In genomic region chrX:119189115-119189514, GRCh38 we compare ENCODE assay signal across 17 cellular contexts. TPM values are rescaled to one million over a fixed set of nuclear protein-coding genes. Genes with fewer than 3 reads are reported as not detected.
DNase-seq lines count a peak whose midpoint lies in the region; ATAC-seq and TF ChIP-seq lines count a peak whose summit lies in the region.
"Had no signal": no experiment of that assay in that cellular context is flagged by ENCODE, and none has a peak within 500 bp of the region (broad histone marks: within the 10 kb centered on the region; RNA-seq: fewer than 3 reads in every experiment).

No MANE protein-coding gene starts in this region.

- H3K9me2 ChIP-seq in SK-N-SH, result no peaks in the 10 kb centered on the region

- ATAC-seq in SK-N-SH treated with all-trans-retinoic acid at 6 μM for 48 hours (no peak; the same call in 2 of the 3 replicates), HG03135 (IDR thresholded peaks at IDR 0.05; ENCODE audit: unreplicated experiment) (no peak)

- no peaks in the 10 kb centered on the region for H3K4me1 ChIP-seq in SK-N-SH (ENCODE audit: control insufficient read depth in 1 of 2, insufficient read depth in 2 of 2, low read depth in 1 of 2, low read length in 1 of 2)
- H3K4me1 ChIP-seq in mesendoderm (ENCODE audit: control insufficient read depth, low read depth, low read length), result no peaks in the 10 kb centered on the region
- H3K4me1 ChIP-seq: SJSA1 had no signal

- peaks cover 6% of the 10 kb centered on the region for H3K27me3 Mint-ChIP-seq in brain
- H3K27me3 Mint-ChIP-seq in type B pancreatic cell, result no peaks in the 10 kb centered on the region

- no peak overlapping the region for H3K9ac ChIP-seq in SK-N-SH
- no peak overlapping the region for H3K9ac ChIP-seq in mesendoderm (ENCODE audit: low read length)

- POLR2A ChIA-PET in SK-N-SH (lab: Yijun Ruan, JAX), result no interaction called here

- H3K4me1 Mint-ChIP-seq in brain (peaks cover 7% of the 10 kb centered on the region), type B pancreatic cell (ENCODE audit: unreplicated experiment) (no peaks in the 10 kb centered on the region)

- H3K4me3 Mint-ChIP-seq in brain (no peak overlapping the region), type B pancreatic cell (no peak overlapping the region)

- H4K20me1 ChIP-seq in SK-N-SH (ENCODE audit: insufficient read depth), result no peaks in the 10 kb centered on the region

- H2BK5ac ChIP-seq in mesendoderm (ENCODE audit: low read length), result no peak overlapping the region

- H3K36me3 ChIP-seq in SK-N-SH (replicated peaks in 1 of 2; ENCODE audit: control insufficient read depth in 1 of 2, insufficient read depth in 2 of 2, low read length in 1 of 2) (no peaks in the 10 kb centered on the region), mesendoderm (ENCODE audit: control insufficient read depth, insufficient read depth, low read length) (no peaks in the 10 kb centered on the region)
- H3K36me3 ChIP-seq: SJSA1 had no signal

- H4K8ac ChIP-seq in mesendoderm (ENCODE audit: low read depth, low read length), result no peak overlapping the region

- no peak for TF ChIP-seq EP300 in SK-N-SH (IDR thresholded peaks at IDR 0.05; ENCODE audit: borderline replicate concordance in 1 of 2, low read depth in 1 of 2, low read length in 1 of 2)

- H2BK15ac ChIP-seq in mesendoderm (replicated peaks; ENCODE audit: low read depth), result no peak overlapping the region

- peaks cover 0 to 13% (median 0%) of the 10 kb centered on the region in 5 experiments for H3K9me3 Mint-ChIP-seq in brain
- no peaks in the 10 kb centered on the region for H3K9me3 Mint-ChIP-seq in type B pancreatic cell

- no peak overlapping the region for H4K5ac ChIP-seq in mesendoderm (ENCODE audit: low read length)

- TF ChIP-seq CTCF in SK-N-SH (IDR thresholded peaks at IDR 0.05), result peak; percentile 14; the same call in 1 of the 2 replicates
- peak; percentile 9 for TF ChIP-seq CTCF in HFF-Myc (IDR thresholded peaks at IDR 0.05; ENCODE audit: low read depth, low read length, missing control alignments)
- TF ChIP-seq CTCF in brain (conservative IDR thresholded peaks at IDR 0.05), result no peak
- TF ChIP-seq CTCF in type B pancreatic cell (conservative IDR thresholded peaks at IDR 0.05), result no peak

- H3K4ac ChIP-seq in mesendoderm (ENCODE audit: low read depth, low read length), result no peak overlapping the region

- DNase-seq in SK-N-SH (no peak), HFF-Myc (ENCODE audit: extremely low read depth, low read depth) (no peak), mesendoderm (peak; percentile 27), activated T-cell treated with anti-CD3 and anti-CD28 coated beads for 4 hours (no peak), type B pancreatic cell (ENCODE audit: extremely low spot score, unreplicated experiment) (no peak)
- DNase-seq: 8988T, COR-L47, DMS79, GDM1, H7, NCI-H1436 treated with DMSO at 0.1 percent for 48 hours, NCI-H2081 had no signal

- H3K79me1 ChIP-seq in mesendoderm (ENCODE audit: low read length), result no peaks in the 10 kb centered on the region

- H3K36me3 Mint-ChIP-seq in brain, result no peaks in the 10 kb centered on the region
- H3K36me3 Mint-ChIP-seq in type B pancreatic cell, result no peaks in the 10 kb centered on the region

- H3K27ac Mint-ChIP-seq in brain (peak overlapping the region in 4 of 5 experiments; percentile 16 to 73 (median 49)), type B pancreatic cell (no peak overlapping the region)

- no peak overlapping the region for H3K27ac ChIP-seq in SK-N-SH (ENCODE audit: low read depth in 2 of 2, low read length in 1 of 2)
- no peak overlapping the region for H3K27ac ChIP-seq in mesendoderm (ENCODE audit: low read depth, low read length)
- H3K27ac ChIP-seq: RWPE1, SJSA1 had no signal

- TF ChIP-seq RAD21 in SK-N-SH (IDR thresholded peaks at IDR 0.05; ENCODE audit: low read length), result no peak

- H2BK120ac ChIP-seq in mesendoderm (ENCODE audit: low read depth, low read length), result no peak overlapping the region

- no peak overlapping the region for H3K4me2 ChIP-seq in SK-N-SH
- H3K4me2 ChIP-seq in mesendoderm (ENCODE audit: low read length), result no peak overlapping the region

- no peaks in the 10 kb centered on the region for H3F3A ChIP-seq in SK-N-SH (replicated peaks; ENCODE audit: insufficient read depth)

- CTCF ChIA-PET in SK-N-SH (lab: Yijun Ruan, JAX), result no interaction called here

- H2AFZ ChIP-seq in SK-N-SH (ENCODE audit: low read depth), result no peak overlapping the region

- 38% methylated on average over 3 of the region's 3 CpGs for WGBS in SK-N-SH (ENCODE audit: low lambda C conversion rate)
- no CpG with 5 or more reads among the region's 3 CpGs for whole genome bisulfite sequencing in mesendoderm (ENCODE audit: extremely low coverage, insufficient coverage, low lambda C conversion rate)

- no peaks in the 10 kb centered on the region for H3K9me3 ChIP-seq in SK-N-SH
- H3K9me3 ChIP-seq: SJSA1 had no signal

- H2AK5ac ChIP-seq in mesendoderm (ENCODE audit: low read length), result no peak overlapping the region

- H3K79me2 ChIP-seq in SK-N-SH (ENCODE audit: insufficient read depth) (no peaks in the 10 kb centered on the region), mesendoderm (ENCODE audit: control insufficient read depth, insufficient read depth, low read length) (no peaks in the 10 kb centered on the region)

- no peak overlapping the region for H3K18ac ChIP-seq in mesendoderm (ENCODE audit: low read length)

- H3K4me3 ChIP-seq in SK-N-SH (ENCODE audit: low read depth in 2 of 2, low read length in 1 of 2) (no peak overlapping the region), HFF-Myc (replicated peaks; ENCODE audit: low read depth, low read length) (no peak overlapping the region), mesendoderm (ENCODE audit: low read length) (no peak overlapping the region)
- H3K4me3 ChIP-seq: SJSA1 had no signal

- H3K27me3 ChIP-seq in SK-N-SH (ENCODE audit: insufficient read depth), result peaks cover 12% of the 10 kb centered on the region; the same call in 1 of the 2 replicates
- no peaks in the 10 kb centered on the region for H3K27me3 ChIP-seq in mesendoderm (ENCODE audit: insufficient read depth, low read length, poor library complexity)
- H3K27me3 ChIP-seq: SJSA1 had no signal

- no peak overlapping the region for H3K23ac ChIP-seq in mesendoderm (ENCODE audit: low read length)

- H3K56ac ChIP-seq in mesendoderm (ENCODE audit: low read length), result no peak overlapping the region

TF ChIP-seq in SK-N-SH, 30 proteins besides CTCF, POLR2A, EP300 and RAD21:
- TF ChIP-seq USF1 (IDR thresholded peaks at IDR 0.05; ENCODE audit: borderline replicate concordance, low read depth), result no peak
- TF ChIP-seq ELF1 (IDR thresholded peaks at IDR 0.05), result no peak
- TF ChIP-seq RXRA (IDR thresholded peaks at IDR 0.05; ENCODE audit: borderline replicate concordance, low read depth), result no peak
- TF ChIP-seq GABPA (IDR thresholded peaks at IDR 0.05; ENCODE audit: low read depth), result no peak
- TF ChIP-seq MXI1 (IDR thresholded peaks at IDR 0.05; ENCODE audit: low read depth, low read length), result no peak
- TF ChIP-seq NRF1 (IDR thresholded peaks at IDR 0.05; ENCODE audit: low read depth, low read length), result no peak
- TF ChIP-seq NFIC (IDR thresholded peaks at IDR 0.05; ENCODE audit: borderline replicate concordance), result no peak
- no peak for TF ChIP-seq FOSL2 (IDR thresholded peaks at IDR 0.05; ENCODE audit: borderline replicate concordance, low read depth)
- no peak for TF ChIP-seq YY1 (IDR thresholded peaks at IDR 0.05; ENCODE audit: low read depth)
- no peak for TF ChIP-seq TEAD4 (IDR thresholded peaks at IDR 0.05; ENCODE audit: borderline replicate concordance, insufficient read depth)

TF ChIP-seq in SK-N-SH treated with all-trans-retinoic acid at 6 μM for 48 hours, 23 proteins besides CTCF, POLR2A, EP300 and RAD21 (continues in another document):
- TF ChIP-seq ESRRG (CRISPR knock-in tag; IDR thresholded peaks at IDR 0.05) (no peak), PPARA (CRISPR knock-in tag; IDR thresholded peaks at IDR 0.05; ENCODE audit: borderline replicate concordance) (no peak), ZNF8 (CRISPR knock-in tag; IDR thresholded peaks at IDR 0.05) (no peak), POU6F1 (CRISPR knock-in tag; IDR thresholded peaks at IDR 0.05; ENCODE audit: borderline replicate concordance, low read depth) (no peak), TOX (CRISPR knock-in tag; IDR thresholded peaks at IDR 0.05; ENCODE audit: borderline replicate concordance) (no peak), ZC3H10 (CRISPR knock-in tag; IDR thresholded peaks at IDR 0.05) (no peak), GLIS3 (CRISPR knock-in tag; IDR thresholded peaks at IDR 0.05) (no peak), ZNF70 (CRISPR knock-in tag; IDR thresholded peaks at IDR 0.05) (no peak), CSDC2 (CRISPR knock-in tag; IDR thresholded peaks at IDR 0.05) (no peak), TCF4 (CRISPR knock-in tag; IDR thresholded peaks at IDR 0.05; ENCODE audit: borderline replicate concordance) (no peak)

RNA-seq across cellular contexts. Expression of gene PGRMC1, which starts 47.0 kb away (rescaled TPM):
- polyA plus RNA-seq in SK-N-SH (2012; rRNA removed) (65.3 and 77.6 TPM in 2 replicates), brain (ENCODE audit: insufficient read depth, low read depth, low replicate concordance) (78.6 TPM)
- polyA plus RNA-seq in SK-N-SH (2012; cell fraction: cytosol; rRNA removed), result 74.8 and 85.2 TPM in 2 replicates
- 30.7 and 38.7 TPM in 2 replicates for polyA plus RNA-seq in SK-N-SH (2012; cell fraction: nucleus; rRNA removed)
- 252 TPM for polyA plus RNA-seq in mesendoderm (2013, experiment 1 of 2)
- polyA plus RNA-seq in mesendoderm (2013, experiment 2 of 2), result 246 TPM
- 97.0 and 206 TPM in 2 replicates for total RNA-seq in type B pancreatic cell (ENCODE audit: low replicate concordance)

Comparison
In these comparisons a context has a peak if more than half of its experiments do, and no peak if none do; other contexts are left out.
1. CTCF ChIP-seq: peak in SK-N-SH (single experiment) and HFF-Myc (single experiment); none in brain (0 of 2) and type B pancreatic cell (single experiment).